Comparison of ENCODE assay signal across 19 cellular contexts in the genomic region with DNA sequence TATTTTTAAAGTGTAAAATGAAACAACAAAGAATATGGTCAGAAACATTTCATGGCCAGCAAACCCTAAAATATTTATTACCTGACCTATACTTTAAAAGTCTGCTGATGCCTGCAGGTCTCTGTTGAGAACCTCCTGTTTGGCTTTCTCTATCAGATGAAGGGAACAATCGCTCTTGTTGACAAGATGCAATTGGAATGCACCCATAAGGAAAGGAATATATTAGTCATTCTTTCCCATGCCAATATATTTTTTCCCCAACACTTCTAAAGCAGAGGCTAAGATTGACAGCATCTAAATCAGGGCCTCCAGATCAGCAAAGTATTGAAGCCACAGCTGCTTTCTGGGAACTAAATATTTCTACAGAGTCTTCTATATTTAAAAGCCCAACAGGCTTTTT.
DNase-seq lines count a peak whose midpoint lies in the region; ATAC-seq, FAIRE-seq and TF ChIP-seq lines count a peak whose summit lies in the region.
"Had no signal": no experiment of that assay in that cellular context is flagged by ENCODE, and none has a peak within 500 bp of the region (broad histone marks: within the 10 kb centered on the region; RNA-seq: fewer than 3 reads in every experiment).

No MANE protein-coding gene starts in this region.

- no peak overlapping the region for H2AK5ac ChIP-seq in mesenchymal stem cell (ENCODE audit: low read length, severe bottlenecking)

- WGBS in mesenchymal stem cell, result 67% methylated on average over 1 of the region's 1 CpG

- FAIRE-seq in urothelium cell line (lab: Jason Lieb, UNC), result no peak
- FAIRE-seq: K562 had no signal

- no peak overlapping the region for H3K23ac ChIP-seq in mesenchymal stem cell (ENCODE audit: low read length in 2 of 2)

- H3K36me3 ChIP-seq in mesenchymal stem cell (ENCODE audit: control insufficient read depth in 1 of 2, insufficient read depth in 2 of 2, low read depth in 1 of 2, low read length in 2 of 2), result no peaks in the 10 kb centered on the region

- no peaks in the 10 kb centered on the region for H3K79me1 ChIP-seq in mesenchymal stem cell (replicated peaks; ENCODE audit: low read length, poor library complexity, severe bottlenecking)

- no peak overlapping the region for H3K4ac ChIP-seq in mesenchymal stem cell (ENCODE audit: low read depth in 1 of 2, low read length in 2 of 2)

- CTCF ChIA-PET in RWPE1 (lab: Yijun Ruan, JAX), result no interaction called here

- H3K27me3 ChIP-seq in mesenchymal stem cell (ENCODE audit: control insufficient read depth in 1 of 2, insufficient read depth in 1 of 2, low read length in 2 of 2), result no peaks in the 10 kb centered on the region

- no peak overlapping the region for H4K91ac ChIP-seq in mesenchymal stem cell (ENCODE audit: low read length)

- H3K4me3 ChIP-seq in mesenchymal stem cell (ENCODE audit: insufficient read depth in 1 of 2, low read depth in 1 of 2, low read length in 2 of 2), result no peak overlapping the region
- H3K4me3 ChIP-seq: GM23248, K562 had no signal

- H2BK12ac ChIP-seq in mesenchymal stem cell (ENCODE audit: low read length in 2 of 2), result no peak overlapping the region

- no peak for ATAC-seq in GM19397 (IDR thresholded peaks at IDR 0.05; ENCODE audit: unreplicated experiment)
- ATAC-seq: K562 had no signal

- H2AFZ ChIP-seq in mesenchymal stem cell (ENCODE audit: low read depth, low read length), result no peak overlapping the region
- H2AFZ ChIP-seq: GM23248 had no signal

- TF ChIP-seq CTCF in RWPE1 (conservative IDR thresholded peaks at IDR 0.05; ENCODE audit: low read depth), result no peak

- H3K18ac ChIP-seq in mesenchymal stem cell (ENCODE audit: low read depth in 1 of 2, low read length in 2 of 2), result no peak overlapping the region

- H3K9ac ChIP-seq in mesenchymal stem cell (ENCODE audit: low read length), result no peak overlapping the region
- H3K9ac ChIP-seq: GM23248 had no signal

- no peak overlapping the region for H3K27ac ChIP-seq in RWPE1
- H3K27ac ChIP-seq in mesenchymal stem cell (ENCODE audit: low read length, poor library complexity, severe bottlenecking), result no peak overlapping the region
- H3K27ac ChIP-seq: GM23248 had no signal

- peak; percentile 15 for DNase-seq in RWPE1 (ENCODE audit: low spot score)
- peak; percentile 90 for DNase-seq in dermis blood vessel endothelial cell
- peak; percentile 17 for DNase-seq in mesenchymal stem cell
- peak; percentile 17 for DNase-seq in urothelium cell line (ENCODE audit: low spot score)
- no peak for DNase-seq in D341Med (ENCODE audit: low spot score)
- no peak for DNase-seq in NCI-H345 (lab: John Stamatoyannopoulos, UW)
- DNase-seq: CD4-positive, CD25-positive, alpha-beta regulatory T cell; DMS79; GM23248; H9; HFFc6; NCI-H1105; NCI-H146; NCI-H2029; NCI-H2227 treated with DMSO at 0.1 percent for 48 hours; NCI-H510A treated with DMSO at 0.1 percent for 48 hours; NCI-H748 treated with DMSO at 0.1 percent for 48 hours had no signal

- H3K4me2 ChIP-seq in mesenchymal stem cell (ENCODE audit: low read length, poor library complexity, severe bottlenecking), result no peak overlapping the region

- POLR2A ChIA-PET in RWPE1 (lab: Yijun Ruan, JAX; ENCODE audit: low non-redundant PET), result no interaction called here

- H4K8ac ChIP-seq in mesenchymal stem cell (ENCODE audit: low read length), result no peak overlapping the region

- no peak overlapping the region for H2BK15ac ChIP-seq in mesenchymal stem cell (ENCODE audit: low read depth, poor library complexity, severe bottlenecking)

- no peak overlapping the region for H3K14ac ChIP-seq in mesenchymal stem cell (ENCODE audit: low read length in 2 of 2)

- H2BK120ac ChIP-seq in mesenchymal stem cell (ENCODE audit: low read depth, low read length), result no peak overlapping the region

- peaks cover 21% of the 10 kb centered on the region for H3K9me3 ChIP-seq in mesenchymal stem cell (ENCODE audit: control insufficient read depth, low read length)

- H2BK5ac ChIP-seq in mesenchymal stem cell (ENCODE audit: low read depth, low read length, poor library complexity, severe bottlenecking), result no peak overlapping the region

- no peaks in the 10 kb centered on the region for H3K4me1 ChIP-seq in mesenchymal stem cell (ENCODE audit: control insufficient read depth, insufficient read depth, low read depth, low read length)

Comparison
In these comparisons a context has a peak if more than half of its experiments do, and no peak if none do; other contexts are left out.
1. DNase-seq: peak in RWPE1 (single experiment), dermis blood vessel endothelial cell (single experiment), mesenchymal stem cell (single experiment) and urothelium cell line (single experiment); none in D341Med (single experiment) and NCI-H345 (single experiment).